In genomic region chr5:147822686-147823491, GRCh38 we compare ENCODE assay signal across 8 cellular contexts. TPM values are rescaled to one million over a fixed set of nuclear protein-coding genes. Genes with fewer than 3 reads are reported as not detected.
A peak's percentile ranks its signal among the peaks of the same experiment; 100 is the strongest.
DNase-seq lines count a peak whose midpoint lies in the region; ATAC-seq and TF ChIP-seq lines count a peak whose summit lies in the region.

No MANE protein-coding gene starts in this region.

- POLR2A ChIA-PET in Panc1 (lab: Charles Lee): interaction anchor here (0.7 kb wide), 1 partner anchor 155 kb away, joined by 3 read pairs; no protein-coding TSS in a partner anchor

- no peak overlapping the region for H2AFZ ChIP-seq in smooth muscle cell (ENCODE audit: low read depth)

- ATAC-seq in Panc1: peak; percentile 78

- no peak overlapping the region for H3K4me3 ChIP-seq in H7 (ENCODE audit: insufficient read depth, low read depth, low read length)
- H3K4me3 ChIP-seq in Panc1 (ENCODE audit: low read depth in 2 of 2, low read length in 2 of 2): no peak overlapping the region
- H3K4me3 ChIP-seq in smooth muscle cell: no peak overlapping the region

- no peaks in the 10 kb centered on the region for H3F3A ChIP-seq in smooth muscle cell (ENCODE audit: low read depth)

- no peaks in the 10 kb centered on the region for H4K20me1 ChIP-seq in smooth muscle cell (ENCODE audit: low read depth)

- 15% methylated on average over 4 of the region's 4 CpGs for WGBS in smooth muscle cell (ENCODE audit: low lambda C conversion rate)

- no peaks in the 10 kb centered on the region for H3K4me1 ChIP-seq in Panc1 (ENCODE audit: control insufficient read depth, insufficient read depth, low read length)
- no peaks in the 10 kb centered on the region for H3K4me1 ChIP-seq in smooth muscle cell (ENCODE audit: low read depth)

- TF ChIP-seq CTCF in Panc1 (IDR thresholded peaks at IDR 0.05) (peak; percentile 92), smooth muscle cell (IDR thresholded peaks at IDR 0.05; ENCODE audit: borderline replicate concordance, insufficient read depth, poor library complexity, severe bottlenecking) (peak; percentile 90)

- no peak overlapping the region for H3K9ac ChIP-seq in smooth muscle cell (ENCODE audit: low read depth)

- CTCF ChIA-PET in Panc1 (lab: Charles Lee): interaction anchor here (0.6 to 1.3 kb wide), 6 partner anchors 111 to 1094 kb away, joined by 3 to 12 read pairs (median 6); no protein-coding TSS in a partner anchor

- intact Hi-C loops in Panc1 (cut with micrococcal nuclease; ENCODE audit: unreplicated experiment): loop anchor here (1.0 kb wide), 1 partner anchor 195 kb away; no protein-coding TSS in a partner anchor

- H3K27ac ChIP-seq in Panc1 (ENCODE audit: low read length) (no peak overlapping the region), smooth muscle cell (ENCODE audit: low read depth) (no peak overlapping the region)

- in situ Hi-C loops in Panc1 (cut with HindIII; ENCODE audit: low pct_unique_long_range_greater_than_20kb, low sequenced_read_pairs): no loop called here

- no peaks in the 10 kb centered on the region for H3K79me2 ChIP-seq in smooth muscle cell (ENCODE audit: low read depth)

- H3K9me3 ChIP-seq in Panc1 (ENCODE audit: control insufficient read depth, insufficient read depth, low read depth, low read length) (no peaks in the 10 kb centered on the region), smooth muscle cell (replicated peaks; ENCODE audit: low read depth) (no peaks in the 10 kb centered on the region)

- BruUV-seq in Panc1 (replicated peaks; lab: Mats Ljungman, UMichigan): no TSS peak

- H3K36me3 ChIP-seq in H7 (replicated peaks; ENCODE audit: control insufficient read depth, insufficient read depth, low read length) (no peaks in the 10 kb centered on the region), Panc1 (ENCODE audit: control insufficient read depth, insufficient read depth, low read length) (no peaks in the 10 kb centered on the region), smooth muscle cell (ENCODE audit: low read depth) (no peaks in the 10 kb centered on the region)

- DNase-seq in activated T-cell treated with anti-CD3 and anti-CD28 coated beads, Interleukin-2, amount 50 U/mL, for 1 hour: peak; percentile 21
- DNase-seq in activated T-cell treated with anti-CD3 and anti-CD28 coated beads for 4 hours: no peak
- DNase-seq in H7: peak; percentile 13
- peak; percentile 47 for DNase-seq in LoVo (ENCODE audit: low spot score)
- peak; percentile 61 for DNase-seq in Panc1 (ENCODE audit: low read depth, low spot score)
- DNase-seq in astrocyte of the hippocampus (ENCODE audit: low read depth, low spot score): peak; percentile 85
- DNase-seq in iPS DF 19.7 (ENCODE audit: low read depth, low spot score): peak; percentile 28
- no peak for DNase-seq in smooth muscle cell (lab: John Stamatoyannopoulos, UW; ENCODE audit: unreplicated experiment)

- H3K27me3 ChIP-seq in H7 (ENCODE audit: control insufficient read depth, insufficient read depth, low read length) (no peaks in the 10 kb centered on the region), Panc1 (ENCODE audit: control insufficient read depth, insufficient read depth, low read length) (no peaks in the 10 kb centered on the region), smooth muscle cell (ENCODE audit: low read depth) (peaks cover 16% of the 10 kb centered on the region)

- H3K4me2 ChIP-seq in smooth muscle cell: no peak overlapping the region

RNA-seq across cellular contexts. Expression of gene SPINK1, which starts 8.6 kb away (rescaled TPM):
- total RNA-seq in H7 (2014; rRNA removed; shearing (Covaris generic)): 1.4 and 3.2 TPM in 2 replicates
- 3.0 TPM for total RNA-seq in Panc1 (2021; ENCODE audit: unreplicated experiment)
- not detected for polyA plus RNA-seq in Panc1 (2012; ENCODE audit: insufficient read length)
- 0.49 TPM in 1 of 2 replicates, not detected in the other for total RNA-seq in smooth muscle cell
- 0.69 and 5.3 TPM in 2 replicates for polyA plus RNA-seq in smooth muscle cell

RNA-seq across cellular contexts. Expression of gene JAKMIP2, which starts 40.4 kb away (rescaled TPM):
- total RNA-seq in H7 (2014; rRNA removed; shearing (Covaris generic)): 0.94 and 1.7 TPM in 2 replicates
- not detected for total RNA-seq in Panc1 (2021; ENCODE audit: unreplicated experiment)
- polyA plus RNA-seq in Panc1 (2012; ENCODE audit: insufficient read length): not detected
- total RNA-seq in smooth muscle cell: 6.6 and 7.6 TPM in 2 replicates
- polyA plus RNA-seq in smooth muscle cell: 2.9 and 4.1 TPM in 2 replicates

RNA-seq across cellular contexts. Expression of gene SCGB3A2, which starts 55.6 kb away (rescaled TPM):
- 42.0 and 51.2 TPM in 2 replicates for total RNA-seq in H7 (2014; rRNA removed; shearing (Covaris generic))
- total RNA-seq in Panc1 (2021; ENCODE audit: unreplicated experiment): 0.39 TPM
- polyA plus RNA-seq in Panc1 (2012; ENCODE audit: insufficient read length): not detected
- total RNA-seq in smooth muscle cell: 2.3 and 2.7 TPM in 2 replicates
- 3.9 and 13.2 TPM in 2 replicates for polyA plus RNA-seq in smooth muscle cell

Comparison
In these comparisons a context has a peak if more than half of its experiments do, and no peak if none do; other contexts are left out.
1. DNase-seq: peak in activated T-cell treated with anti-CD3 and anti-CD28 coated beads, Interleukin-2, amount 50 U/mL, for 1 hour (single experiment), H7 (single experiment), LoVo (single experiment), Panc1 (single experiment), astrocyte of the hippocampus (single experiment) and iPS DF 19.7 (single experiment); none in activated T-cell treated with anti-CD3 and anti-CD28 coated beads for 4 hours (single experiment) and smooth muscle cell (single experiment).
2. RNA of gene SCGB3A2, which starts 55.6 kb away (total RNA-seq): 42.0 to 51.2 TPM in H7; 2.3 to 2.7 TPM in smooth muscle cell and 0.39 TPM in Panc1 (single experiment); every median in the first group is over 10 times any median in the second.